6 cellular contexts compared by ENCODE assay signal in genomic region chr2:113365290-113365689, GRCh38.
A peak's percentile ranks its signal among the peaks of the same experiment; 100 is the strongest.
DNase-seq lines count a peak whose midpoint lies in the region; ATAC-seq, FAIRE-seq and TF ChIP-seq lines count a peak whose summit lies in the region.
"Not testable (repeated sequence)": the region's sequence is repeated elsewhere in the genome, so short reads cannot be mapped to it uniquely, and the experiment has no call there.

No MANE protein-coding gene starts in this region.

- FAIRE-seq in GM12878 (lab: Jason Lieb, UNC), result not testable (repeated sequence)

- peak; percentile 27 for DNase-seq in DMS53 treated with DMSO at 0.1 percent for 48 hours (lab: John Stamatoyannopoulos, UW; ENCODE audit: unreplicated experiment)
- not testable (repeated sequence) for DNase-seq in activated CD4-positive, alpha-beta T cell treated with anti-CD3 and anti-CD28 coated beads for 36 hours; GM12878 (ENCODE audit: low read depth, low spot score); left lung; stimulated activated effector memory CD8-positive, alpha-beta T cell treated with anti-CD3 and anti-CD28 coated beads, Interleukin-12 subunit alpha, Interleukin-12 subunit beta, amount 100 ng/mL, for 72 hours (ENCODE audit: low spot score in 2 of 2)
- peak; percentile 42 for DNase-seq in osteocyte (ENCODE audit: extremely low spot score, unreplicated experiment)

- POLR2A ChIA-PET in activated CD4-positive, alpha-beta T cell treated with anti-CD3 and anti-CD28 coated beads for 36 hours (lab: Charles Lee); GM12878 (lab: Charles Lee): not testable (repeated sequence)

- RAD21 ChIA-PET in GM12878 (lab: Charles Lee; ENCODE audit: unreplicated experiment), result not testable (repeated sequence)

- not testable (repeated sequence) for TF ChIP-seq EP300 in GM12878 (IDR thresholded peaks at IDR 0.05; ENCODE audit: borderline replicate concordance in 1 of 2, control insufficient read depth in 1 of 2, low read depth in 2 of 2, low read length in 2 of 2)

- not testable (repeated sequence) for H3K4me1 Mint-ChIP-seq in activated CD4-positive, alpha-beta T cell treated with anti-CD3 and anti-CD28 coated beads for 36 hours; stimulated activated effector memory CD8-positive, alpha-beta T cell treated with anti-CD3 and anti-CD28 coated beads, Interleukin-12 subunit alpha, Interleukin-12 subunit beta, amount 100 ng/mL, for 72 hours
- peaks cover 11% of the 10 kb centered on the region for H3K4me1 Mint-ChIP-seq in osteocyte (ENCODE audit: unreplicated experiment)

- TF ChIP-seq CTCF in GM12878 (IDR thresholded peaks at IDR 0.05 in 2 of 3, conservative IDR thresholded peaks at IDR 0.05 in 1 of 3; ENCODE audit: control insufficient read depth in 2 of 3, extremely low read depth in 1 of 3, insufficient read depth in 1 of 3, low read depth in 3 of 3, low read length in 3 of 3); left lung (IDR thresholded peaks at IDR 0.05); osteocyte (IDR thresholded peaks at IDR 0.05): not testable (repeated sequence)

- H3K79me2 ChIP-seq in GM12878 (ENCODE audit: control insufficient read depth, insufficient read depth, low read length), result not testable (repeated sequence)

- not testable (repeated sequence) for H3K9ac ChIP-seq in GM12878 (ENCODE audit: control insufficient read depth, insufficient read depth, low read length)

- H4K20me1 ChIP-seq in GM12878 (ENCODE audit: control insufficient read depth, insufficient read depth), result not testable (repeated sequence)

- H3K27me3 Mint-ChIP-seq in activated CD4-positive, alpha-beta T cell treated with anti-CD3 and anti-CD28 coated beads for 36 hours; osteocyte (ENCODE audit: unreplicated experiment): not testable (repeated sequence)

- H3K4me3 Mint-ChIP-seq in activated CD4-positive, alpha-beta T cell treated with anti-CD3 and anti-CD28 coated beads for 36 hours; osteocyte (ENCODE audit: unreplicated experiment); stimulated activated effector memory CD8-positive, alpha-beta T cell treated with anti-CD3 and anti-CD28 coated beads, Interleukin-12 subunit alpha, Interleukin-12 subunit beta, amount 100 ng/mL, for 72 hours: not testable (repeated sequence)

- BruUV-seq in GM12878 (replicated peaks; lab: Mats Ljungman, UMichigan), result not testable (repeated sequence)

- CTCF ChIA-PET in activated CD4-positive, alpha-beta T cell treated with anti-CD3 and anti-CD28 coated beads for 36 hours (lab: Charles Lee), result interaction anchor here (1.6 to 2.3 kb wide), 2 partner anchors 118 to 120 kb away, joined by 4 to 6 read pairs; no protein-coding TSS in a partner anchor
- CTCF ChIA-PET in GM12878 (lab: Yijun Ruan, JAX), result interaction anchor here (1.3 kb wide), 1 partner anchor 189 kb away, joined by 4 read pairs; no protein-coding TSS in a partner anchor

- SMC1A ChIA-PET in GM12878 (lab: Charles Lee; ENCODE audit: uncharacterized antibody, unreplicated experiment), result interaction anchor here (0.9 kb wide), 1 partner anchor 227 kb away, joined by 4 read pairs; no protein-coding TSS in a partner anchor

- not testable (repeated sequence) for H3K4me3 ChIP-seq in GM12878, left lung

- H3K4me1 ChIP-seq in GM12878 (ENCODE audit: control insufficient read depth, insufficient read depth, low read length); left lung: not testable (repeated sequence)

- not testable (repeated sequence) for H3K27ac ChIP-seq in GM12878 (ENCODE audit: control insufficient read depth, insufficient read depth); left lung

- not testable (repeated sequence) for H3K36me3 ChIP-seq in GM12878 (ENCODE audit: control insufficient read depth in 2 of 2, insufficient read depth in 2 of 2, low read length in 1 of 2); left lung

- not testable (repeated sequence) for H3K36me3 Mint-ChIP-seq in activated CD4-positive, alpha-beta T cell treated with anti-CD3 and anti-CD28 coated beads for 36 hours (ENCODE audit: low read depth); osteocyte (ENCODE audit: unreplicated experiment); stimulated activated effector memory CD8-positive, alpha-beta T cell treated with anti-CD3 and anti-CD28 coated beads, Interleukin-12 subunit alpha, Interleukin-12 subunit beta, amount 100 ng/mL, for 72 hours

- not testable (repeated sequence) for H2AFZ ChIP-seq in GM12878 (ENCODE audit: control insufficient read depth, low read depth, low read length)

- not testable (repeated sequence) for TF ChIP-seq POLR2A in GM12878 (IDR thresholded peaks at IDR 0.05; ENCODE audit: low read depth, low read length)

- intact Hi-C loops in activated CD4-positive, alpha-beta T cell treated with anti-CD3 and anti-CD28 coated beads for 36 hours (cut with DNase I, micrococcal nuclease), result loop anchor here in 1 of 2 experiments (10.0 kb wide), 1 partner anchor 70 kb away; no protein-coding TSS in a partner anchor
- intact Hi-C loops in GM12878 (cut with micrococcal nuclease; ENCODE audit: unreplicated experiment); left lung (cut with DNase I): not testable (repeated sequence)

- TF ChIP-seq RAD21 in GM12878 (IDR thresholded peaks at IDR 0.05; ENCODE audit: insufficient read depth, low read depth, low read length), result not testable (repeated sequence)

- in situ Hi-C loops in GM12878 (cut with MboI), result not testable (repeated sequence)

- not testable (repeated sequence) for H3K9me3 ChIP-seq in GM12878 (replicated peaks; ENCODE audit: control insufficient read depth, insufficient read depth, low read length); left lung

- not testable (repeated sequence) for H3K9me3 Mint-ChIP-seq in activated CD4-positive, alpha-beta T cell treated with anti-CD3 and anti-CD28 coated beads for 36 hours (ENCODE audit: low read depth); osteocyte (ENCODE audit: unreplicated experiment); stimulated activated effector memory CD8-positive, alpha-beta T cell treated with anti-CD3 and anti-CD28 coated beads, Interleukin-12 subunit alpha, Interleukin-12 subunit beta, amount 100 ng/mL, for 72 hours

- peak; percentile 69 for ATAC-seq in activated CD4-positive, alpha-beta T cell treated with anti-CD3 and anti-CD28 coated beads for 36 hours
- ATAC-seq in GM12878, result peak; percentile 38
- ATAC-seq in left lung, result peak; percentile 5
- peak; percentile 85 for ATAC-seq in stimulated activated effector memory CD8-positive, alpha-beta T cell treated with anti-CD3 and anti-CD28 coated beads, Interleukin-12 subunit alpha, Interleukin-12 subunit beta, amount 100 ng/mL, for 72 hours

- not testable (repeated sequence) for H3K27me3 ChIP-seq in GM12878 (replicated peaks in 1 of 2; ENCODE audit: control insufficient read depth in 2 of 2, insufficient read depth in 2 of 2, low read length in 1 of 2); left lung

- H3K27ac Mint-ChIP-seq in activated CD4-positive, alpha-beta T cell treated with anti-CD3 and anti-CD28 coated beads for 36 hours; osteocyte (ENCODE audit: unreplicated experiment); stimulated activated effector memory CD8-positive, alpha-beta T cell treated with anti-CD3 and anti-CD28 coated beads, Interleukin-12 subunit alpha, Interleukin-12 subunit beta, amount 100 ng/mL, for 72 hours: not testable (repeated sequence)

- H3K4me2 ChIP-seq in GM12878 (ENCODE audit: control insufficient read depth, insufficient read depth), result not testable (repeated sequence)

TF ChIP-seq in GM12878, 131 proteins besides CTCF, POLR2A, EP300 and RAD21:
- TF ChIP-seq JUNB (IDR thresholded peaks at IDR 0.05), result peak; percentile 42; the same call in 1 of the 2 replicates

Comparison
In these comparisons a context has a peak if more than half of its experiments do, and no peak if none do; other contexts are left out.
1. ATAC-seq: peak in every context shown above with its lines; median percentile 85 in stimulated activated effector memory CD8-positive, alpha-beta T cell treated with anti-CD3 and anti-CD28 coated beads, Interleukin-12 subunit alpha, Interleukin-12 subunit beta, amount 100 ng/mL, for 72 hours; 69 in activated CD4-positive, alpha-beta T cell treated with anti-CD3 and anti-CD28 coated beads for 36 hours; 38 in GM12878; 5 in left lung.